In the genomic region with DNA sequence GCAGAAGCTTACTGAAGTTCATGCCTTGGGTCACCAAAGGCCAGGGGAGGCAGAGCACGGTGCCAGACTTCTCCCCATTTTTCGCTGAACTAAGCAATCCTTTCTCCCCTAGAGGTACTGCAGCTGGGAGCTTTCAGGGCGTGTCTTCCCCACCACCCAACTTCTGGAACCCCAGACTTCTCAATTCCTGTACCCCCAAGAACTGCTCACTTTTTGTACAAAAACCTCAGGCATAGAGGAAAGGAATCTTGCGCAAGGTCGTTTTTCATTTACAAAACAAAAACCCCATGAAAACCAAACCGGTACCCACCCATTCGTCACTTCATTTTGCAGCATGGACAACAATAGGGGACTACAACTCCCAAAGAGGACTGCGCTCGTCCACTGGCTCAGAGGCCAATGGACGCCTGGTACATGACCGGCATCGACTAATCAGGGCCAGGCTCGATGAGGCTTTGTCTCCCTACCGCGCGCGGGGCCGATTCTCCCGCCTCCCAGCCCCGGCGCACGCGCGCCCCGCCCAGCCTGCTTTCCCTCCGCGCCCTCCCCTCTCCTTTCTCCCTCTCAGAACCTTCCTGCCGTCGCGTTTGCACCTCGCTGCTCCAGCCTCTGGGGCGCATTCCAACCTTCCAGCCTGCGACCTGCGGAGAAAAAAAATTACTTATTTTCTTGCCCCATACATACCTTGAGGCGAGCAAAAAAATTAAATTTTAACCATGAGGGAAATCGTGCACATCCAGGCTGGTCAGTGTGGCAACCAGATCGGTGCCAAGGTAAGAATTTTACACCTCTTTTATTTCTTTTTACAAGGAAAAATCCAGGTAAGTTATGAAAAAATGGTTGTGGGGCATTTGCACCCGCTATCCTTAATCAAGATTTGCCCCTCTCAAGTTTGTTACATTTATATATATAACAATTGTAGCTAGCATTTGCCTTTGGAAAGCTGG, we compare ENCODE assay signal across 8 cellular contexts. TPM values are rescaled to one million over a fixed set of nuclear protein-coding genes. Genes with fewer than 3 reads are reported as not detected.
DNase-seq lines count a peak whose midpoint lies in the region; ATAC-seq and TF ChIP-seq lines count a peak whose summit lies in the region.

A gene (plus strand): TSS at position 562 of the 947 bp plus-strand sequence. CDS start 155 bp downstream, at position 717.

- peaks cover 54% of the 10 kb centered on the region for H3K36me3 Mint-ChIP-seq in activated naive CD8-positive, alpha-beta T cell treated with anti-CD3 and anti-CD28 coated beads, Interleukin-2, amount 50 U/mL, for 24 hours (ENCODE audit: low read depth)

- H3K4me1 ChIP-seq in ovary (ENCODE audit: insufficient read depth) (peaks cover 2% of the 10 kb centered on the region), thymus (ENCODE audit: control insufficient read depth, insufficient read depth, low read length) (peaks cover 12% of the 10 kb centered on the region)

- H3K27ac ChIP-seq in ovary (peak within 1 kb of the TSS; percentile 73 to 94), thymus (ENCODE audit: low read depth) (peak within 1 kb of the TSS; percentile 94)

- 0 to 1% (median 1%) methylated on average over 38 of the region's 38 CpGs for WGBS in ovary, 3 donors
- under 1% methylated on average over 38 of the region's 38 CpGs for WGBS in thymus

- peak; percentile 98 for DNase-seq in GM06990 (ENCODE audit: extremely low read depth, insufficient read length)
- peak; percentile 95 for DNase-seq in NCI-H1436 treated with DMSO at 0.1 percent for 48 hours (lab: John Stamatoyannopoulos, UW)
- DNase-seq in T follicular helper cell (ENCODE audit: low read depth), result peak; percentile 93
- peak; percentile 97 for DNase-seq in activated naive CD8-positive, alpha-beta T cell treated with anti-CD3 and anti-CD28 coated beads, Interleukin-2, amount 50 U/mL, for 24 hours
- DNase-seq in Right ventricle myocardium inferior (ENCODE audit: missing footprints), result peak; percentile 98
- peak; percentile 94 to 97 (median 96) for DNase-seq in ovary

- intact Hi-C loops in Right ventricle myocardium inferior (cut with DNase I), result loop anchor here (1.0 to 10.0 kb wide), 6 partner anchors 23 to 235 kb away; a partner anchor contains a TSS
- intact Hi-C loops in ovary (cut with DNase I), result loop anchor here in 3 of 4 donors (2.0 kb wide), 1 partner anchor 33 kb away; a partner anchor contains a TSS

- H3K9me3 ChIP-seq in ovary, result no peaks in the 10 kb centered on the region
- no peaks in the 10 kb centered on the region for H3K9me3 ChIP-seq in thymus (ENCODE audit: control insufficient read depth)

- no peaks in the 10 kb centered on the region for H3K27me3 ChIP-seq in GM06990 (replicated peaks; ENCODE audit: control insufficient read depth, insufficient read depth, low read length)
- no peaks in the 10 kb centered on the region for H3K27me3 ChIP-seq in ovary
- H3K27me3 ChIP-seq in thymus (ENCODE audit: control insufficient read depth, insufficient read depth), result no peaks in the 10 kb centered on the region

- no peaks in the 10 kb centered on the region for H3K27me3 Mint-ChIP-seq in activated naive CD8-positive, alpha-beta T cell treated with anti-CD3 and anti-CD28 coated beads, Interleukin-2, amount 50 U/mL, for 24 hours

- TF ChIP-seq CTCF in GM06990 (IDR thresholded peaks at IDR 0.05; ENCODE audit: insufficient read depth, low read length, poor library complexity, severe bottlenecking) (no peak), ovary (IDR thresholded peaks at IDR 0.05) (peak in 1 of 3 donors; percentile 23)

- no peak for TF ChIP-seq EP300 in ovary (IDR thresholded peaks at IDR 0.05)

- peak within 1 kb of the TSS; percentile 96 for H3K4me3 Mint-ChIP-seq in activated naive CD8-positive, alpha-beta T cell treated with anti-CD3 and anti-CD28 coated beads, Interleukin-2, amount 50 U/mL, for 24 hours

- H3K36me3 ChIP-seq in GM06990 (ENCODE audit: control insufficient read depth, insufficient read depth, low read length) (peaks cover 27% of the 10 kb centered on the region), ovary (no peaks in the 10 kb centered on the region), thymus (ENCODE audit: control insufficient read depth, insufficient read depth) (peaks cover 27% of the 10 kb centered on the region)

- H3K4me1 Mint-ChIP-seq in activated naive CD8-positive, alpha-beta T cell treated with anti-CD3 and anti-CD28 coated beads, Interleukin-2, amount 50 U/mL, for 24 hours, result peaks cover 71% of the 10 kb centered on the region

- TF ChIP-seq POLR2A in ovary (IDR thresholded peaks at IDR 0.05), result peak; percentile 78

- H3K4me3 ChIP-seq in GM06990 (replicated peaks; ENCODE audit: low read depth, low read length) (peak within 1 kb of the TSS; percentile 98), ovary (peak within 1 kb of the TSS; percentile 89), thymus (ENCODE audit: low read length) (peak within 1 kb of the TSS; percentile 95)

- peak within 1 kb of the TSS; percentile 98 for H3K27ac Mint-ChIP-seq in activated naive CD8-positive, alpha-beta T cell treated with anti-CD3 and anti-CD28 coated beads, Interleukin-2, amount 50 U/mL, for 24 hours

- peak; percentile 46 for ATAC-seq in HG02610 (IDR thresholded peaks at IDR 0.05; ENCODE audit: unreplicated experiment)
- ATAC-seq in activated naive CD8-positive, alpha-beta T cell treated with anti-CD3 and anti-CD28 coated beads, Interleukin-2, amount 50 U/mL, for 24 hours, result peak; percentile 70
- peak; percentile 80 for ATAC-seq in Right ventricle myocardium inferior

- H3K9me3 Mint-ChIP-seq in activated naive CD8-positive, alpha-beta T cell treated with anti-CD3 and anti-CD28 coated beads, Interleukin-2, amount 50 U/mL, for 24 hours, result no peaks in the 10 kb centered on the region

RNA-seq across cellular contexts. Expression of the gene that starts here (rescaled TPM):
- 254 TPM for total RNA-seq in Right ventricle myocardium inferior
- total RNA-seq in ovary, result 100 to 1,000 TPM; 242 to 697 (median 630) TPM
- 100 to 1,000 TPM; 370 to 772 TPM for polyA plus RNA-seq in ovary
- 137 TPM for polyA plus RNA-seq in thymus

Comparison
In these comparisons a context has a peak if more than half of its experiments do, and no peak if none do; other contexts are left out.
1. Peak in every context shown above with its lines: DNase-seq, ATAC-seq, H3K4me3 ChIP-seq and H3K27ac ChIP-seq.